Comparison of ENCODE assay signal across 1 cellular context in genomic region chr12:43104524-43104923, GRCh38.
A peak's percentile ranks its signal among the peaks of the same experiment; 100 is the strongest.
TF ChIP-seq lines count a peak whose summit lies in the region.

No MANE protein-coding gene starts in this region.

TF ChIP-seq in HEK293, 187 proteins besides CTCF, POLR2A, EP300 and RAD21 (continued from another document):
- TF ChIP-seq PRDM4 (tag by site-specific recombination; IDR thresholded peaks at IDR 0.05) (peak; percentile 52; the same call in 1 of the 2 replicates), ZNF24 (tag by site-specific recombination; IDR thresholded peaks at IDR 0.05) (peak; percentile 84; the same call in 1 of the 2 replicates), ZNF768 (tag by site-specific recombination; IDR thresholded peaks at IDR 0.05) (no peak), ZNF837 (tag by site-specific recombination; IDR thresholded peaks at IDR 0.05) (no peak), TSHZ1 (tag by site-specific recombination; IDR thresholded peaks at IDR 0.05; ENCODE audit: borderline replicate concordance) (peak; percentile 72; the same call in 1 of the 2 replicates), ZNF239 (tag by site-specific recombination; IDR thresholded peaks at IDR 0.05) (0 out of 2 replicates have a peak, but pooled peaks have one; percentile 37), SP7 (tag by site-specific recombination; IDR thresholded peaks at IDR 0.05) (peak; percentile 93), ZNF223 (tag by site-specific recombination; IDR thresholded peaks at IDR 0.05) (no peak), ZNF529 (tag by site-specific recombination; IDR thresholded peaks at IDR 0.05; ENCODE audit: insufficient replicate concordance) (no peak), GFI1B (tag by site-specific recombination; IDR thresholded peaks at IDR 0.05) (peak; percentile 19; the same call in 1 of the 2 replicates), ZBTB48 (tag by site-specific recombination; IDR thresholded peaks at IDR 0.05) (peak; percentile 12; the same call in 1 of the 2 replicates), KLF10 (tag by site-specific recombination; IDR thresholded peaks at IDR 0.05) (peak; percentile 46; the same call in 1 of the 2 replicates), ZNF791 (tag by site-specific recombination; IDR thresholded peaks at IDR 0.05) (no peak), PATZ1 (tag by site-specific recombination; IDR thresholded peaks at IDR 0.05) (peak; percentile 35; the same call in 1 of the 2 replicates), ZNF692 (tag by site-specific recombination; IDR thresholded peaks at IDR 0.05) (0 out of 2 replicates have a peak, but pooled peaks have one; percentile 52), MEIS1 (CRISPR knock-in tag; IDR thresholded peaks at IDR 0.05; ENCODE audit: borderline replicate concordance) (no peak), ZIC2 (tag by site-specific recombination; IDR thresholded peaks at IDR 0.05) (peak; percentile 14; the same call in 1 of the 2 replicates), ZNF548 (tag by site-specific recombination; IDR thresholded peaks at IDR 0.05) (no peak), ZNF580 (tag by site-specific recombination; IDR thresholded peaks at IDR 0.05) (peak; percentile 55; the same call in 1 of the 2 replicates), ZNF280C (tag by site-specific recombination; IDR thresholded peaks at IDR 0.05) (no peak), ZNF629 (tag by site-specific recombination; IDR thresholded peaks at IDR 0.05) (peak; percentile 61), ZNF561 (tag by site-specific recombination; IDR thresholded peaks at IDR 0.05; ENCODE audit: borderline replicate concordance) (peak; percentile 93), ZNF398 (tag by site-specific recombination; IDR thresholded peaks at IDR 0.05) (peak; percentile 50), ZNF133 (tag by site-specific recombination; IDR thresholded peaks at IDR 0.05) (no peak), SP3 (tag by site-specific recombination; IDR thresholded peaks at IDR 0.05) (0 out of 2 replicates have a peak, but pooled peaks have one; percentile 14), OVOL3 (tag by site-specific recombination; IDR thresholded peaks at IDR 0.05) (peak; percentile 85; the same call in 1 of the 2 replicates), KLF8 (tag by site-specific recombination; IDR thresholded peaks at IDR 0.05) (peak; percentile 81), ZNF777 (tag by site-specific recombination; IDR thresholded peaks at IDR 0.05; ENCODE audit: borderline replicate concordance) (no peak), ZNF335 (tag by site-specific recombination; conservative IDR thresholded peaks at IDR 0.05) (peak; percentile 44), GLI2 (tag by site-specific recombination; IDR thresholded peaks at IDR 0.05; ENCODE audit: borderline replicate concordance, low read depth) (peak; percentile 54; the same call in 1 of the 2 replicates), ZNF169 (tag by site-specific recombination; IDR thresholded peaks at IDR 0.05) (no peak), ZNF18 (tag by site-specific recombination; IDR thresholded peaks at IDR 0.05) (no peak), ATF2 (tag by site-specific recombination; IDR thresholded peaks at IDR 0.05; ENCODE audit: low read depth) (no peak)
